19 cellular contexts compared by ENCODE assay signal in genomic region chr16:67283039-67283825, GRCh38. TPM values are rescaled to one million over a fixed set of nuclear protein-coding genes. Genes with fewer than 3 reads are reported as not detected.
DNase-seq lines count a peak whose midpoint lies in the region; ATAC-seq and TF ChIP-seq lines count a peak whose summit lies in the region.
"Had no signal": no experiment of that assay in that cellular context is flagged by ENCODE, and none has a peak within 500 bp of the region (broad histone marks: within the 10 kb centered on the region; RNA-seq: fewer than 3 reads in every experiment).

No MANE protein-coding gene starts in this region.

- H3K27ac Mint-ChIP-seq in naive thymus-derived CD4-positive, alpha-beta T cell = peak overlapping the region in 1 of 9 donors; percentile 9
- H3K27ac Mint-ChIP-seq: T-cell had no signal

- H3K4me3 ChIP-seq in fibroblast of mammary gland (ENCODE audit: control insufficient read depth, low read depth, low read length) = no peak overlapping the region
- H3K4me3 ChIP-seq in thyroid gland (replicated peaks in 1 of 3) = no peak overlapping the region
- no peak overlapping the region for H3K4me3 ChIP-seq in naive thymus-derived CD4-positive, alpha-beta T cell (ENCODE audit: low read length)
- no peak overlapping the region for H3K4me3 ChIP-seq in tibial artery
- no peak overlapping the region for H3K4me3 ChIP-seq in tibial nerve
- H3K4me3 ChIP-seq: psoas muscle, thoracic aorta had no signal

- H3K36me3 ChIP-seq in thyroid gland (no peaks in the 10 kb centered on the region), tibial artery (peaks cover 0 to 39% (median 0%) of the 10 kb centered on the region in 3 donors), tibial nerve (peaks cover 0 to 61% (median 0%) of the 10 kb centered on the region in 3 donors)
- peaks cover 0 to 28% (median 0%) of the 10 kb centered on the region in 3 experiments for H3K36me3 ChIP-seq in naive thymus-derived CD4-positive, alpha-beta T cell (ENCODE audit: control insufficient read depth in 2 of 3, insufficient read depth in 3 of 3, low read length in 3 of 3)
- H3K36me3 ChIP-seq: thoracic aorta had no signal

- intact Hi-C loops in thyroid gland (cut with DNase I) (no loop called here), tibial artery (cut with DNase I; ENCODE audit: low total_unique reads) (no loop called here)
- intact Hi-C loops in naive thymus-derived CD4-positive, alpha-beta T cell (cut with micrococcal nuclease) = no loop called here

- H3K9me3 ChIP-seq in thyroid gland (no peaks in the 10 kb centered on the region), tibial artery (no peaks in the 10 kb centered on the region), tibial nerve (no peaks in the 10 kb centered on the region)
- no peaks in the 10 kb centered on the region for H3K9me3 ChIP-seq in naive thymus-derived CD4-positive, alpha-beta T cell (ENCODE audit: control insufficient read depth in 2 of 3, low read length in 3 of 3)
- H3K9me3 ChIP-seq: psoas muscle, thoracic aorta had no signal

- no peaks in the 10 kb centered on the region for H3K27me3 Mint-ChIP-seq in naive thymus-derived CD4-positive, alpha-beta T cell
- H3K27me3 Mint-ChIP-seq: T-cell had no signal

- H3K4me1 ChIP-seq in thyroid gland (peaks cover 11 to 22% of the 10 kb centered on the region in 2 donors), tibial artery (peaks cover 0 to 27% (median 14%) of the 10 kb centered on the region in 4 donors), tibial nerve (peaks cover 0 to 20% (median 9%) of the 10 kb centered on the region in 4 donors)
- H3K4me1 ChIP-seq in naive thymus-derived CD4-positive, alpha-beta T cell (ENCODE audit: control insufficient read depth in 2 of 2, insufficient read depth in 2 of 2, low read length in 2 of 2) = peaks cover 8 to 19% of the 10 kb centered on the region in 2 donors
- H3K4me1 ChIP-seq: psoas muscle had no signal

- POLR2A ChIA-PET in naive thymus-derived CD4-positive, alpha-beta T cell (lab: Charles Lee) = interaction anchor here (0.5 kb wide), 1 partner anchor 198 kb away, joined by 4 read pairs; the partner anchor contains the start of gene ATP6V0D1

- TF ChIP-seq POLR2A in thyroid gland (IDR thresholded peaks at IDR 0.05) (no peak), tibial nerve (IDR thresholded peaks at IDR 0.05) (no peak)

- H3K9me3 Mint-ChIP-seq in naive thymus-derived CD4-positive, alpha-beta T cell = no peaks in the 10 kb centered on the region
- H3K9me3 Mint-ChIP-seq: T-cell had no signal

- H3K36me3 Mint-ChIP-seq in naive thymus-derived CD4-positive, alpha-beta T cell = peaks cover 0 to 10% (median 4%) of the 10 kb centered on the region in 5 donors
- H3K36me3 Mint-ChIP-seq: T-cell had no signal

- H3K4me3 Mint-ChIP-seq in naive thymus-derived CD4-positive, alpha-beta T cell = no peak overlapping the region
- H3K4me3 Mint-ChIP-seq: T-cell had no signal

- DNase-seq in DMS79 treated with DMSO at 0.1 percent for 48 hours (lab: John Stamatoyannopoulos, UW) (peak; percentile 4), DMS79 (lab: John Stamatoyannopoulos, UW) (no peak), RKO (ENCODE audit: low spot score) (peak; percentile 15), fibroblast of mammary gland (ENCODE audit: low read depth) (peak; percentile 64), thyroid gland (peak; percentile 29), tibial artery (no peak), tibial nerve (ENCODE audit: low spot score in 2 of 2) (no peak)
- no peak for DNase-seq in naive thymus-derived CD4-positive, alpha-beta T cell
- DNase-seq: 8988T; activated CD8-positive, alpha-beta memory T cell treated with anti-CD3 and anti-CD28 coated beads, Interleukin-2, amount 50 U/mL, for 4 hours; activated naive CD4-positive, alpha-beta T cell treated with anti-CD3 and anti-CD28 coated beads, Interleukin-2, amount 50 U/mL, for 16 hours; central memory CD4-positive, alpha-beta T cell; KG1; NCI-H1694; T-cell had no signal

- WGBS in thyroid gland, 2 donors = 83 to 87% methylated on average over 7 of the region's 7 CpGs
- WGBS in tibial nerve, 2 donors = 79 to 80% methylated on average over 7 of the region's 7 CpGs

- no peak for ATAC-seq in naive thymus-derived CD4-positive, alpha-beta T cell
- ATAC-seq: activated CD4-positive, CD25-positive, alpha-beta regulatory T cell treated with anti-CD3 and anti-CD28 coated beads, Interleukin-2, amount 50 U/mL, for 24 hours; psoas muscle; T-cell had no signal

- peaks cover 0 to 10% (median 6%) of the 10 kb centered on the region in 7 donors for H3K4me1 Mint-ChIP-seq in naive thymus-derived CD4-positive, alpha-beta T cell

- H3K27ac ChIP-seq in thyroid gland = no peak overlapping the region
- H3K27ac ChIP-seq in naive thymus-derived CD4-positive, alpha-beta T cell (ENCODE audit: low read depth, low read length) = no peak overlapping the region
- H3K27ac ChIP-seq in tibial artery = no peak overlapping the region
- H3K27ac ChIP-seq in tibial nerve = no peak overlapping the region
- H3K27ac ChIP-seq: psoas muscle, thoracic aorta had no signal

- CTCF ChIA-PET in naive thymus-derived CD4-positive, alpha-beta T cell (lab: Charles Lee) = no interaction called here

- H3K27me3 ChIP-seq in thyroid gland = no peaks in the 10 kb centered on the region
- no peaks in the 10 kb centered on the region for H3K27me3 ChIP-seq in naive thymus-derived CD4-positive, alpha-beta T cell (ENCODE audit: control insufficient read depth in 2 of 2, insufficient read depth in 2 of 2, low read length in 2 of 2)
- no peaks in the 10 kb centered on the region for H3K27me3 ChIP-seq in tibial artery
- no peaks in the 10 kb centered on the region for H3K27me3 ChIP-seq in tibial nerve

- TF ChIP-seq CTCF in fibroblast of mammary gland (conservative IDR thresholded peaks at IDR 0.05; ENCODE audit: control insufficient read depth, insufficient read depth, low read depth, low read length) (no peak), thyroid gland (IDR thresholded peaks at IDR 0.05) (no peak), tibial artery (IDR thresholded peaks at IDR 0.05) (no peak), tibial nerve (IDR thresholded peaks at IDR 0.05) (no peak)

- TF ChIP-seq EP300 in tibial nerve (IDR thresholded peaks at IDR 0.05) = no peak

RNA-seq across cellular contexts. Expression of gene PLEKHG4, which starts 3.9 kb away (rescaled TPM):
- 10 to 100 TPM in 2 of 4 donors, 1 to 10 TPM in 2; 8.2 to 11.7 (median 9.5) TPM for total RNA-seq in thyroid gland
- 10 to 100 TPM; 18.9 to 32.3 (median 26.1) TPM for total RNA-seq in naive thymus-derived CD4-positive, alpha-beta T cell
- polyA plus RNA-seq in naive thymus-derived CD4-positive, alpha-beta T cell = 1 to 10 TPM; 6.2 to 9.1 TPM
- 10 to 100 TPM; 25.6 to 42.4 (median 34.6) TPM for total RNA-seq in tibial nerve

RNA-seq across cellular contexts. Expression of gene SLC9A5, which starts 34.5 kb away (rescaled TPM):
- 1 to 10 TPM in 2 of 4 donors, under 1 TPM in 2; 0.56 to 3.0 (median 1.1) TPM for total RNA-seq in thyroid gland
- total RNA-seq in naive thymus-derived CD4-positive, alpha-beta T cell = 1 to 10 TPM; 1.7 to 3.7 (median 2.2) TPM
- polyA plus RNA-seq in naive thymus-derived CD4-positive, alpha-beta T cell = under 1 TPM; 0.11 to 0.18 TPM
- total RNA-seq in tibial nerve = 1 to 10 TPM in 3 of 4 donors, under 1 TPM in 1; 0.59 to 2.0 (median 1.5) TPM

RNA-seq across cellular contexts. Expression of gene FHOD1, which starts 36.0 kb away (rescaled TPM):
- total RNA-seq in thyroid gland (10 to 100 TPM; 17.9 to 26.4 (median 24.3) TPM), tibial nerve (10 to 100 TPM; 17.3 to 45.3 (median 25.5) TPM)
- 10 to 100 TPM; 23.7 to 81.7 (median 35.1) TPM for total RNA-seq in naive thymus-derived CD4-positive, alpha-beta T cell
- polyA plus RNA-seq in naive thymus-derived CD4-positive, alpha-beta T cell = 1 to 10 TPM; 3.6 to 3.7 TPM

RNA-seq across cellular contexts. Expression of gene KCTD19, which starts 43.3 kb away (rescaled TPM):
- total RNA-seq in thyroid gland = 1 to 10 TPM in 1 of 4 donors, not detected in 3; 2.6 TPM
- under 1 TPM in 2 of 5 experiments, not detected in 3; 0.05 to 0.39 TPM for total RNA-seq in naive thymus-derived CD4-positive, alpha-beta T cell
- not detected for polyA plus RNA-seq in naive thymus-derived CD4-positive, alpha-beta T cell
- total RNA-seq in tibial nerve = 1 to 10 TPM in 1 of 4 donors, under 1 TPM in 3; under 0.01 to 2.3 (median 0.25) TPM
- total RNA-seq: NCI-H460, psoas muscle, T-cell, thoracic aorta had no signal

RNA-seq across cellular contexts. Expression of gene LRRC36, which starts 43.4 kb away (rescaled TPM):
- total RNA-seq in thyroid gland = under 1 TPM in 1 of 4 donors, not detected in 3; 0.22 TPM
- under 1 TPM in 2 of 5 experiments, not detected in 3; 0.50 to 0.56 TPM for total RNA-seq in naive thymus-derived CD4-positive, alpha-beta T cell
- not detected for polyA plus RNA-seq in naive thymus-derived CD4-positive, alpha-beta T cell
- 1 to 10 TPM in 2 of 4 donors, under 1 TPM in 1, not detected in 1; 0.30 to 4.6 (median 2.1) TPM for total RNA-seq in tibial nerve
- total RNA-seq: NCI-H460, psoas muscle, T-cell, thoracic aorta had no signal

Comparison
In these comparisons a context has a peak if more than half of its experiments do, and no peak if none do; other contexts are left out.
1. DNase-seq: peak in DMS79 treated with DMSO at 0.1 percent for 48 hours (single experiment), RKO (single experiment), fibroblast of mammary gland (single experiment) and thyroid gland (2 of 2); none in DMS79 (single experiment), naive thymus-derived CD4-positive, alpha-beta T cell (0 of 9), tibial artery (0 of 2) and tibial nerve (0 of 2).